ENCODE assay signal across 7 cellular contexts in genomic region chr22:31969789-31970489, GRCh38. TPM values are rescaled to one million over a fixed set of nuclear protein-coding genes. Genes with fewer than 3 reads are reported as not detected.
A peak's percentile ranks its signal among the peaks of the same experiment; 100 is the strongest.
DNase-seq lines count a peak whose midpoint lies in the region; ATAC-seq, FAIRE-seq and TF ChIP-seq lines count a peak whose summit lies in the region.

No MANE protein-coding gene starts in this region.

- H3K27ac Mint-ChIP-seq in stimulated activated memory B cell treated with anti-CD40 and anti-IgM and Interleukin-4, amounts not matched to agents 10 μg/mL and 1 μg/mL and 100 μg/mL, for 72 hours = peak overlapping the region; percentile 86

- TF ChIP-seq POLR2A in GM12891 (IDR thresholded peaks at IDR 0.05; ENCODE audit: low read depth, low read length) (no peak), endothelial cell of umbilical vein (IDR thresholded peaks at IDR 0.05; ENCODE audit: low read depth, low read length) (no peak)

- no peaks in the 10 kb centered on the region for H3K9me1 ChIP-seq in endothelial cell of umbilical vein (replicated peaks; ENCODE audit: control insufficient read depth, extremely low read depth, insufficient read depth, low read length)

- intact Hi-C loops in endothelial cell of umbilical vein (cut with micrococcal nuclease) = loop anchor here (1.0 to 2.0 kb wide), 4 partner anchors 25 to 414 kb away; partner anchors contain the start of gene YWHAH

- no peaks in the 10 kb centered on the region for H3K9me3 ChIP-seq in endothelial cell of umbilical vein (replicated peaks; ENCODE audit: control insufficient read depth, insufficient read depth, low read length)
- no peaks in the 10 kb centered on the region for H3K9me3 ChIP-seq in mesodermal cell (ENCODE audit: control insufficient read depth, low read length)

- WGBS in mesodermal cell (ENCODE audit: insufficient coverage in 2 of 2), 2 experiments = 44 to 54% methylated on average over 12 to 17 of the region's 19 CpGs

- peak; percentile 73 for DNase-seq in GM12891 (ENCODE audit: insufficient read length, low spot score)
- peak; percentile 52 for DNase-seq in NCI-H748 treated with DMSO at 0.1 percent for 48 hours (lab: John Stamatoyannopoulos, UW)
- peak; percentile 18 for DNase-seq in activated CD8-positive, alpha-beta memory T cell treated with anti-CD3 and anti-CD28 coated beads, Interleukin-2, amount 50 U/mL, for 1 hour (ENCODE audit: extremely low read depth)
- peak; percentile 54 for DNase-seq in endothelial cell of umbilical vein (ENCODE audit: low read depth, low spot score)

- FAIRE-seq in GM12891 (lab: Jason Lieb, UNC) (peak; percentile 90), endothelial cell of umbilical vein (lab: Jason Lieb, UNC) (peak; percentile 78)

- dilution Hi-C loops in endothelial cell of umbilical vein (cut with MboI; ENCODE audit: extremely low pct_ligation_motif_present, low sequenced_read_pairs) = no loop called here

- no peaks in the 10 kb centered on the region for H3K36me3 Mint-ChIP-seq in stimulated activated memory B cell treated with anti-CD40 and anti-IgM and Interleukin-4, amounts not matched to agents 10 μg/mL and 1 μg/mL and 100 μg/mL, for 72 hours

- no peaks in the 10 kb centered on the region for H3K36me3 ChIP-seq in endothelial cell of umbilical vein (ENCODE audit: control insufficient read depth in 2 of 2, extremely low read depth in 1 of 2, insufficient read depth in 2 of 2, low read length in 2 of 2)
- no peaks in the 10 kb centered on the region for H3K36me3 ChIP-seq in mesodermal cell (ENCODE audit: control insufficient read depth, insufficient read depth, low read length)

- TF ChIP-seq CTCF in endothelial cell of umbilical vein (IDR thresholded peaks at IDR 0.05; ENCODE audit: extremely low read depth in 1 of 2, insufficient read depth in 1 of 2, low read depth in 1 of 2, low read length in 2 of 2) = peak; percentile 28 to 63

- POLR2A ChIA-PET in endothelial cell of umbilical vein (lab: Charles Lee) = no interaction called here

- BruUV-seq in endothelial cell of umbilical vein (replicated peaks; lab: Mats Ljungman, UMichigan) = no TSS peak

- H3K4me3 Mint-ChIP-seq in stimulated activated memory B cell treated with anti-CD40 and anti-IgM and Interleukin-4, amounts not matched to agents 10 μg/mL and 1 μg/mL and 100 μg/mL, for 72 hours = peak overlapping the region; percentile 78

- CTCF ChIA-PET in endothelial cell of umbilical vein (lab: Charles Lee) = interaction anchor here (0.6 to 5.6 kb wide), 61 partner anchors 9 to 518 kb away, joined by 3 to 90 read pairs (median 4); partner anchors contain the start of genes BPIFC, FBXO7, PISD and RTCB

- H3K4me1 ChIP-seq in endothelial cell of umbilical vein (ENCODE audit: control insufficient read depth, extremely low read depth, insufficient read depth, low read length) = peaks cover 6% of the 10 kb centered on the region
- H3K4me1 ChIP-seq in mesodermal cell (ENCODE audit: control insufficient read depth, insufficient read depth, low read length, poor library complexity, severe bottlenecking) = no peaks in the 10 kb centered on the region

- H4K20me1 ChIP-seq in endothelial cell of umbilical vein (replicated peaks; ENCODE audit: control insufficient read depth, extremely low read depth, insufficient read depth, low read length) = no peaks in the 10 kb centered on the region

- H3K27me3 Mint-ChIP-seq in stimulated activated memory B cell treated with anti-CD40 and anti-IgM and Interleukin-4, amounts not matched to agents 10 μg/mL and 1 μg/mL and 100 μg/mL, for 72 hours = peaks cover 11% of the 10 kb centered on the region

- H2AFZ ChIP-seq in endothelial cell of umbilical vein (ENCODE audit: low read depth, low read length) = peak overlapping the region; percentile 60

- H3K9me3 Mint-ChIP-seq in stimulated activated memory B cell treated with anti-CD40 and anti-IgM and Interleukin-4, amounts not matched to agents 10 μg/mL and 1 μg/mL and 100 μg/mL, for 72 hours = no peaks in the 10 kb centered on the region

- peak overlapping the region; percentile 20 for H3K9ac ChIP-seq in endothelial cell of umbilical vein (replicated peaks; ENCODE audit: extremely low read depth, insufficient read depth, low read length)

- H3K27ac ChIP-seq in endothelial cell of umbilical vein (ENCODE audit: insufficient read depth, low read depth, low read length) (no peak overlapping the region), mesodermal cell (ENCODE audit: low read depth, low read length, severe bottlenecking) (no peak overlapping the region)

- no peaks in the 10 kb centered on the region for H3K27me3 ChIP-seq in endothelial cell of umbilical vein (ENCODE audit: control insufficient read depth in 2 of 2, insufficient read depth in 2 of 2, low read length in 2 of 2)

- ATAC-seq in HG03469 (IDR thresholded peaks at IDR 0.05; ENCODE audit: unreplicated experiment) = peak; percentile 46
- ATAC-seq in stimulated activated memory B cell treated with anti-CD40 and anti-IgM and Interleukin-4, amounts not matched to agents 10 μg/mL and 1 μg/mL and 100 μg/mL, for 72 hours = peak; percentile 83

- no peaks in the 10 kb centered on the region for H3K79me2 ChIP-seq in endothelial cell of umbilical vein (ENCODE audit: control insufficient read depth, insufficient read depth, low read length)

- H3K4me1 Mint-ChIP-seq in stimulated activated memory B cell treated with anti-CD40 and anti-IgM and Interleukin-4, amounts not matched to agents 10 μg/mL and 1 μg/mL and 100 μg/mL, for 72 hours = peaks cover 21% of the 10 kb centered on the region

- H3K4me3 ChIP-seq in endothelial cell of umbilical vein (replicated peaks in 1 of 3; ENCODE audit: insufficient read depth in 1 of 3, low read depth in 1 of 3, low read length in 3 of 3) (peak overlapping the region in 2 of 3 experiments; percentile 2 to 31), mesodermal cell (ENCODE audit: extremely low read depth, insufficient read depth, low read length, poor library complexity, severe bottlenecking) (peak overlapping the region; percentile 33)

- peak overlapping the region; percentile 64 for H3K4me2 ChIP-seq in endothelial cell of umbilical vein (ENCODE audit: insufficient read depth, low read length)

TF ChIP-seq in GM12891, 5 proteins besides CTCF, POLR2A, EP300 and RAD21:
- TF ChIP-seq TAF1 (IDR thresholded peaks at IDR 0.05; ENCODE audit: low read depth, low read length) (no peak), POLR2AphosphoS5 (IDR thresholded peaks at IDR 0.05; ENCODE audit: low read depth, low read length) (no peak), PAX5 (IDR thresholded peaks at IDR 0.05; ENCODE audit: insufficient read depth, low read length, severe bottlenecking) (no peak), SPI1 (IDR thresholded peaks at IDR 0.05; ENCODE audit: low read depth, low read length) (no peak), POU2F2 (IDR thresholded peaks at IDR 0.05; ENCODE audit: low read depth, low read length) (peak; percentile 90)

TF ChIP-seq in endothelial cell of umbilical vein, 7 proteins besides CTCF, POLR2A, EP300 and RAD21:
- TF ChIP-seq MYC (IDR thresholded peaks at IDR 0.05; ENCODE audit: low read depth, low read length) (no peak), POLR2AphosphoS5 (IDR thresholded peaks at IDR 0.05; ENCODE audit: insufficient read depth, low read depth, low read length) (no peak), JUN (IDR thresholded peaks at IDR 0.05; ENCODE audit: borderline replicate concordance, insufficient read depth, insufficient read length, low read depth) (no peak), EZH2 (IDR thresholded peaks at IDR 0.05; ENCODE audit: borderline replicate concordance, low read depth, low read length, severe bottlenecking) (no peak), GATA2 (IDR thresholded peaks at IDR 0.05; ENCODE audit: insufficient read depth, insufficient read length, low read depth, low read length) (no peak), MAX (IDR thresholded peaks at IDR 0.05; ENCODE audit: insufficient read depth, insufficient read length) (no peak), FOS (IDR thresholded peaks at IDR 0.05; ENCODE audit: borderline replicate concordance, insufficient read depth, low read length) (no peak)

RNA-seq across cellular contexts. Expression of gene YWHAH, which starts 25.6 kb away (rescaled TPM):
- 63.6 TPM for polyA plus RNA-seq in GM12891 (2012; ENCODE audit: low read depth, missing spikeins)
- total RNA-seq in endothelial cell of umbilical vein = 170 and 182 TPM in 2 replicates
- polyA plus RNA-seq in endothelial cell of umbilical vein = 72.2 and 73.6 TPM in 2 replicates
- 117 and 139 TPM in 2 replicates for polyA plus RNA-seq in endothelial cell of umbilical vein (2011; cell fraction: cytosol; rRNA removed)
- 52.4 and 59.2 TPM in 2 replicates for polyA plus RNA-seq in endothelial cell of umbilical vein (2011; cell fraction: nucleus; rRNA removed)
- polyA plus RNA-seq in endothelial cell of umbilical vein (2012) = 121 and 190 TPM in 2 replicates
- polyA minus RNA-seq in endothelial cell of umbilical vein = 41.5 and 43.3 TPM in 2 replicates
- 26.1 TPM for polyA minus RNA-seq in endothelial cell of umbilical vein (2011; cell fraction: cytosol; rRNA and poly(A)+ RNA removed)
- 14.1 and 20.4 TPM in 2 replicates for polyA minus RNA-seq in endothelial cell of umbilical vein (2011; cell fraction: nucleus; rRNA and poly(A)+ RNA removed)
- 175 TPM for polyA plus RNA-seq in mesodermal cell (2013, experiment 1 of 2)
- 161 TPM for polyA plus RNA-seq in mesodermal cell (2013, experiment 2 of 2)

Comparison
In these comparisons a context has a peak if more than half of its experiments do, and no peak if none do; other contexts are left out.
1. DNase-seq: peak in every context shown above with its lines; median percentile 73 in GM12891; 54 in endothelial cell of umbilical vein; 52 in NCI-H748 treated with DMSO at 0.1 percent for 48 hours; 18 in activated CD8-positive, alpha-beta memory T cell treated with anti-CD3 and anti-CD28 coated beads, Interleukin-2, amount 50 U/mL, for 1 hour.